ENCODE assay signal across 8 cellular contexts in the genomic region with DNA sequence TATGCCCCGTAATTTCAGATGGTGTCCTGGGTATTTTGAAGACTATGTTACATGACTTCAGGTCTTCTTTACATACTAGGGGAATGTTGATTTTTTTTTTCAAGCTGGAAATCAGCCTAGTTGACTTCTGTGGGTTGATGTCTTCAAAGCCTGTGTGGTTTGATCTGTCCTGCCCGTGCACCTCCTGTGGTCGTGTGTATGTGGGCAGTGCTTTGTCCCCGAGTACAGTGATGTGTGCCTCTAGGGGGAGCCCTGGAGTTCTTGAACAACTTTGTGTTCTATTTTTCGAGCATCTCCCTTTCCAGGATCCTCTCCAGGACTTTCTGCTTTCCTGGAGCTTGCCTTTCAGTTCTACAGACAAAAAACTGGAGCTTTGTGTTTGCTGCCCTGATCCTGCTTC. TPM values are rescaled to one million over a fixed set of nuclear protein-coding genes. Genes with fewer than 3 reads are reported as not detected.
DNase-seq lines count a peak whose midpoint lies in the region; ATAC-seq and TF ChIP-seq lines count a peak whose summit lies in the region.

No MANE protein-coding gene starts in this region.

- CTCF ChIA-PET in T-cell (lab: Charles Lee), result interaction anchor here (0.6 to 0.7 kb wide), 2 partner anchors 36 to 369 kb away, joined by 5 to 7 read pairs; no protein-coding TSS in a partner anchor

- no peak for TF ChIP-seq EP300 in Ishikawa (IDR thresholded peaks at IDR 0.05; ENCODE audit: borderline replicate concordance)

- H3K9me3 ChIP-seq in DOHH2 (ENCODE audit: control insufficient read depth, insufficient read depth, low read length), result peaks cover 8% of the 10 kb centered on the region

- H3K4me3 Mint-ChIP-seq in T-cell, result no peak overlapping the region

- in situ Hi-C loops in brain microvascular endothelial cell (cut with HindIII; ENCODE audit: low pct_ligation_motif_present, low sequenced_read_pairs), result no loop called here

- DNase-seq in brain microvascular endothelial cell (peak; percentile 31), lung microvascular endothelial cell (ENCODE audit: low read depth in 2 of 2) (peak; percentile 75 to 81), T-cell (no peak)

- no peaks in the 10 kb centered on the region for H3K9me2 ChIP-seq in DOHH2 (replicated peaks; ENCODE audit: control insufficient read depth, low read length)

- no peak overlapping the region for H3K4me2 ChIP-seq in DOHH2 (ENCODE audit: low read length)

- TF ChIP-seq CTCF in DOHH2 (IDR thresholded peaks at IDR 0.05; ENCODE audit: low read depth, low read length, poor library complexity, severe bottlenecking), result peak; percentile 78
- TF ChIP-seq CTCF in brain microvascular endothelial cell (IDR thresholded peaks at IDR 0.05; ENCODE audit: low read depth, low read length, missing control alignments), result peak; percentile 59

- POLR2A ChIA-PET in T-cell (lab: Charles Lee), result no interaction called here

- ATAC-seq in GM21619 (IDR thresholded peaks at IDR 0.05; ENCODE audit: unreplicated experiment) (no peak), T-cell (replicated peaks in 1 of 4) (no peak), GM19467 (IDR thresholded peaks at IDR 0.05; ENCODE audit: unreplicated experiment) (no peak), GM19324 (IDR thresholded peaks at IDR 0.05; ENCODE audit: low FRiP score, unreplicated experiment) (no peak)

- no peaks in the 10 kb centered on the region for H3K27me3 Mint-ChIP-seq in T-cell

- H3K9me3 Mint-ChIP-seq in T-cell, result peaks cover 14 to 37% (median 28%) of the 10 kb centered on the region in 3 donors

- peaks cover 0 to 11% (median 10%) of the 10 kb centered on the region in 3 donors for H3K4me1 Mint-ChIP-seq in T-cell

- peak; percentile 24; the same call in 1 of the 2 replicates for TF ChIP-seq RAD21 in Ishikawa (IDR thresholded peaks at IDR 0.05; ENCODE audit: low read depth)

- H3K27ac Mint-ChIP-seq in T-cell, result no peak overlapping the region

- H3K4me1 ChIP-seq in DOHH2 (ENCODE audit: control insufficient read depth, low read length), result no peaks in the 10 kb centered on the region

- no peaks in the 10 kb centered on the region for H3K79me2 ChIP-seq in DOHH2 (ENCODE audit: control insufficient read depth, low read length)

- H3K27me3 ChIP-seq in DOHH2 (ENCODE audit: control insufficient read depth, low read length), result peaks cover 4% of the 10 kb centered on the region; the same call in 1 of the 2 replicates
- no peaks in the 10 kb centered on the region for H3K27me3 ChIP-seq in brain microvascular endothelial cell (replicated peaks)

- no peaks in the 10 kb centered on the region for H3K36me3 ChIP-seq in DOHH2 (ENCODE audit: control insufficient read depth, low read length)
- H3K36me3 ChIP-seq in brain microvascular endothelial cell (replicated peaks), result no peaks in the 10 kb centered on the region

- peaks cover 79% of the 10 kb centered on the region for H3K36me3 Mint-ChIP-seq in T-cell

- H3K27ac ChIP-seq in DOHH2 (ENCODE audit: low read depth, low read length) (no peak overlapping the region), brain microvascular endothelial cell (no peak overlapping the region)

- H3K4me3 ChIP-seq in DOHH2 (ENCODE audit: low read length) (no peak overlapping the region), brain microvascular endothelial cell (ENCODE audit: low read depth, low read length) (no peak overlapping the region)

- H4K20me1 ChIP-seq in DOHH2 (ENCODE audit: control insufficient read depth, insufficient read depth, low read depth, low read length), result no peaks in the 10 kb centered on the region

- no peaks in the 10 kb centered on the region for H3F3A ChIP-seq in DOHH2 (ENCODE audit: control insufficient read depth, insufficient read depth)

TF ChIP-seq in Ishikawa, 13 proteins besides CTCF, POLR2A, EP300 and RAD21:
- TF ChIP-seq, protein P1, sequence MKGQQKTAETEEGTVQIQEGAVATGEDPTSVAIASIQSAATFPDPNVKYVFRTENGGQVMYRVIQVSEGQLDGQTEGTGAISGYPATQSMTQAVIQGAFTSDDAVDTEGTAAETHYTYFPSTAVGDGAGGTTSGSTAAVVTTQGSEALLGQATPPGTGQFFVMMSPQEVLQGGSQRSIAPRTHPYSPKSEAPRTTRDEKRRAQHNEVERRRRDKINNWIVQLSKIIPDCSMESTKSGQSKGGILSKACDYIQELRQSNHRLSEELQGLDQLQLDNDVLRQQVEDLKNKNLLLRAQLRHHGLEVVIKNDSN (IDR thresholded peaks at IDR 0.05), result no peak
- TF ChIP-seq NFIC (IDR thresholded peaks at IDR 0.05) (no peak), CEBPB (IDR thresholded peaks at IDR 0.05) (no peak)
- TF ChIP-seq, protein P2, sequence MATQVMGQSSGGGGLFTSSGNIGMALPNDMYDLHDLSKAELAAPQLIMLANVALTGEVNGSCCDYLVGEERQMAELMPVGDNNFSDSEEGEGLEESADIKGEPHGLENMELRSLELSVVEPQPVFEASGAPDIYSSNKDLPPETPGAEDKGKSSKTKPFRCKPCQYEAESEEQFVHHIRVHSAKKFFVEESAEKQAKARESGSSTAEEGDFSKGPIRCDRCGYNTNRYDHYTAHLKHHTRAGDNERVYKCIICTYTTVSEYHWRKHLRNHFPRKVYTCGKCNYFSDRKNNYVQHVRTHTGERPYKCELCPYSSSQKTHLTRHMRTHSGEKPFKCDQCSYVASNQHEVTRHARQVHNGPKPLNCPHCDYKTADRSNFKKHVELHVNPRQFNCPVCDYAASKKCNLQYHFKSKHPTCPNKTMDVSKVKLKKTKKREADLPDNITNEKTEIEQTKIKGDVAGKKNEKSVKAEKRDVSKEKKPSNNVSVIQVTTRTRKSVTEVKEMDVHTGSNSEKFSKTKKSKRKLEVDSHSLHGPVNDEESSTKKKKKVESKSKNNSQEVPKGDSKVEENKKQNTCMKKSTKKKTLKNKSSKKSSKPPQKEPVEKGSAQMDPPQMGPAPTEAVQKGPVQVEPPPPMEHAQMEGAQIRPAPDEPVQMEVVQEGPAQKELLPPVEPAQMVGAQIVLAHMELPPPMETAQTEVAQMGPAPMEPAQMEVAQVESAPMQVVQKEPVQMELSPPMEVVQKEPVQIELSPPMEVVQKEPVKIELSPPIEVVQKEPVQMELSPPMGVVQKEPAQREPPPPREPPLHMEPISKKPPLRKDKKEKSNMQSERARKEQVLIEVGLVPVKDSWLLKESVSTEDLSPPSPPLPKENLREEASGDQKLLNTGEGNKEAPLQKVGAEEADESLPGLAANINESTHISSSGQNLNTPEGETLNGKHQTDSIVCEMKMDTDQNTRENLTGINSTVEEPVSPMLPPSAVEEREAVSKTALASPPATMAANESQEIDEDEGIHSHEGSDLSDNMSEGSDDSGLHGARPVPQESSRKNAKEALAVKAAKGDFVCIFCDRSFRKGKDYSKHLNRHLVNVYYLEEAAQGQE (IDR thresholded peaks at IDR 0.05; ENCODE audit: low read depth), result no peak

RNA-seq across cellular contexts. Expression of a gene that starts 28.9 kb away (rescaled TPM):
- total RNA-seq in lung microvascular endothelial cell (2.2 and 9.5 TPM in 2 replicates), T-cell (100 to 1,000 TPM in 2 of 5 donors, 10 to 100 TPM in 3; 77.9 to 133 (median 81.4) TPM)

Comparison
In these comparisons a context has a peak if more than half of its experiments do, and no peak if none do; other contexts are left out.
1. DNase-seq: peak in brain microvascular endothelial cell (single experiment) and lung microvascular endothelial cell (2 of 2); none in T-cell (0 of 34).